In genomic region chr4:27574743-27575142, GRCh38 we compare ENCODE assay signal across 8 cellular contexts.
"Had no signal": no experiment of that assay in that cellular context is flagged by ENCODE, and none has a peak within 500 bp of the region (broad histone marks: within the 10 kb centered on the region; RNA-seq: fewer than 3 reads in every experiment).

No MANE protein-coding gene starts in this region.

- ATAC-seq: GM12878 had no signal

- DNase-seq: GDM1, GF-D8 had no signal

- FAIRE-seq: G401.6, GM12878, GM12891, GM12892, GM18507, GM19239 had no signal

- H3K4me3 ChIP-seq: GM12878 had no signal
